11 cellular contexts compared by ENCODE assay signal in the genomic region with DNA sequence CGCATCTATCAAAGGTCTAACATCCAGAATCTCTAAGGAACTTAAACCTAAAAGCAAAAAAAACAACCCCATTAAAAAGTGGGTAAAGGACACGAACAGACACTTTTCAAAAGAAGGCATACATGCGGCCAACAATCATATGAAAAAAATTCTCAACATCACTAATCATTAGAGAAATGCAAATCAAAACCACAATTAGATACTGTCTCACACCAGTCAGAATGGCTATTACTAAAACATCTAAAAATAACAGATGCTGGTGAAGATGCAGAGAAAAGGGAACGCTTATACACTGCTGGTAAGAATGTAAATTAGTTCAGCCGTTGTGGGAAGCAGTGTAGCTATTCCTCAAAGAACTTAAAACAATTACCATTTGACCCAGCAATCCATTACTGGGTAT. TPM values are rescaled to one million over a fixed set of nuclear protein-coding genes. Genes with fewer than 3 reads are reported as not detected.
DNase-seq lines count a peak whose midpoint lies in the region; ATAC-seq, FAIRE-seq and TF ChIP-seq lines count a peak whose summit lies in the region.
"Had no signal": no experiment of that assay in that cellular context is flagged by ENCODE, and none has a peak within 500 bp of the region (broad histone marks: within the 10 kb centered on the region; RNA-seq: fewer than 3 reads in every experiment).

No MANE protein-coding gene starts in this region.

- peak; percentile 90 for FAIRE-seq in GM19239 (lab: Jason Lieb, UNC)
- FAIRE-seq: RCC 7860 had no signal

- no peaks in the 10 kb centered on the region for H3K27me3 Mint-ChIP-seq in CD4-positive, alpha-beta memory T cell
- H3K27me3 Mint-ChIP-seq: naive B cell had no signal

- TF ChIP-seq CTCF in lower leg skin (IDR thresholded peaks at IDR 0.05): no peak

- no peaks in the 10 kb centered on the region for H3K27me3 ChIP-seq in CD4-positive, alpha-beta memory T cell (ENCODE audit: insufficient read depth, low read length)

- no peak for TF ChIP-seq POLR2A in lower leg skin (IDR thresholded peaks at IDR 0.05)

- H3K27ac ChIP-seq in CD4-positive, alpha-beta memory T cell (ENCODE audit: low read depth, low read length): no peak overlapping the region

- peaks cover 50 to 82% (median 66%) of the 10 kb centered on the region in 4 donors for H3K4me1 Mint-ChIP-seq in CD4-positive, alpha-beta memory T cell

- ATAC-seq in HG02678 (IDR thresholded peaks at IDR 0.05; ENCODE audit: unreplicated experiment): peak; percentile 85
- ATAC-seq in HG03520 (IDR thresholded peaks at IDR 0.05; ENCODE audit: unreplicated experiment): peak; percentile 70

- H3K36me3 Mint-ChIP-seq in CD4-positive, alpha-beta memory T cell: peaks cover 18 to 60% of the 10 kb centered on the region in 2 donors

- peaks cover 21% of the 10 kb centered on the region for H3K36me3 ChIP-seq in CD4-positive, alpha-beta memory T cell (ENCODE audit: insufficient read depth, low read length)

- intact Hi-C loops in CD4-positive, alpha-beta memory T cell (cut with micrococcal nuclease): no loop called here
- intact Hi-C loops in lower leg skin (cut with DNase I; ENCODE audit: low total_unique reads): no loop called here

- H3K9me3 ChIP-seq in CD4-positive, alpha-beta memory T cell (ENCODE audit: control insufficient read depth in 1 of 2, low read length in 2 of 2): no peaks in the 10 kb centered on the region

- WGBS in lower leg skin, 2 donors: 84 to 87% methylated on average over 5 of the region's 5 CpGs

- H3K27ac Mint-ChIP-seq in CD4-positive, alpha-beta memory T cell: peak overlapping the region in 5 of 7 donors; percentile 30 to 67 (median 39)

- no peaks in the 10 kb centered on the region for H3K9me3 Mint-ChIP-seq in CD4-positive, alpha-beta memory T cell
- H3K9me3 Mint-ChIP-seq: naive B cell had no signal

- H3K4me3 Mint-ChIP-seq in CD4-positive, alpha-beta memory T cell: peak overlapping the region in 3 of 8 donors; percentile 3 to 28 (median 17)

- CTCF ChIA-PET in CD4-positive, alpha-beta memory T cell (lab: Charles Lee; ENCODE audit: partially characterized antibody): interaction anchor here (1.1 to 2.1 kb wide), 2 partner anchors 11 to 18 kb away, joined by 3 to 7 read pairs; no protein-coding TSS in a partner anchor

- POLR2A ChIA-PET in CD4-positive, alpha-beta memory T cell (lab: Charles Lee; ENCODE audit: partially characterized antibody): no interaction called here

- no peak overlapping the region for H3K4me3 ChIP-seq in CD4-positive, alpha-beta memory T cell (ENCODE audit: low read length in 2 of 2)
- H3K4me3 ChIP-seq in lower leg skin (ENCODE audit: low read depth, poor library complexity, severe bottlenecking): no peak overlapping the region

- H3K4me1 ChIP-seq in CD4-positive, alpha-beta memory T cell (ENCODE audit: insufficient read depth, low read length): peaks cover 59% of the 10 kb centered on the region

- no peak for DNase-seq in CD4-positive, alpha-beta memory T cell
- no peak for DNase-seq in GM19239 (ENCODE audit: insufficient read length, low spot score)
- no peak for DNase-seq in D341Med (ENCODE audit: low spot score)
- no peak for DNase-seq in activated CD8-positive, alpha-beta memory T cell treated with anti-CD3 and anti-CD28 coated beads for 24 hours
- DNase-seq in lower leg skin (ENCODE audit: low spot score in 2 of 2): no peak
- no peak for DNase-seq in NCI-H2196 (lab: John Stamatoyannopoulos, UW; ENCODE audit: unreplicated experiment)
- DNase-seq: naive B cell, NCI-H1436 had no signal

RNA-seq across cellular contexts. Expression of gene PPP3R1, which starts 38.0 kb away (rescaled TPM):
- 10 to 100 TPM; 74.8 to 76.8 TPM for total RNA-seq in CD4-positive, alpha-beta memory T cell
- polyA plus RNA-seq in CD4-positive, alpha-beta memory T cell: 1 to 10 TPM; 3.9 to 5.4 TPM
- total RNA-seq in lower leg skin: 10 to 100 TPM; 31.0 to 42.4 (median 34.7) TPM

RNA-seq across cellular contexts. Expression of gene PNO1, which starts 56.7 kb away (rescaled TPM):
- 10 to 100 TPM in 1 of 2 experiments, 1 to 10 TPM in 1; 8.7 to 11.3 TPM for total RNA-seq in CD4-positive, alpha-beta memory T cell
- 10 to 100 TPM; 18.9 to 26.1 TPM for polyA plus RNA-seq in CD4-positive, alpha-beta memory T cell
- 10 to 100 TPM in 3 of 4 donors, 1 to 10 TPM in 1; 7.8 to 18.5 (median 13.8) TPM for total RNA-seq in lower leg skin
